ENCODE assay signal across 22 cellular contexts in genomic region chr13:49437705-49438104, GRCh38.
"Had no signal": no experiment of that assay in that cellular context is flagged by ENCODE, and none has a peak within 500 bp of the region (broad histone marks: within the 10 kb centered on the region; RNA-seq: fewer than 3 reads in every experiment).

No MANE protein-coding gene starts in this region.

- H3K27me3 Mint-ChIP-seq: naive B cell; natural killer cell treated with Interleukin-12 subunit alpha and Interleukin-12 subunit beta and Interleukin-15 and Interleukin-18, amount 100 ng/mL, for 72 hours; progenitor cell of endocrine pancreas; stimulated activated naive CD8-positive, alpha-beta T cell treated with anti-CD3 and anti-CD28 coated beads, Interleukin-15, Interleukin-2, amounts not matched to agents 100 ng/mL and 50 ng/mL, for 24 hours had no signal

- H2AFZ ChIP-seq: parathyroid adenoma had no signal

- DNase-seq: effector CD8-positive, alpha-beta T cell; endodermal cell; foreskin fibroblast; gastrocnemius medialis; head of caudate nucleus; mesenchymal stem cell; mucosa of descending colon; naive B cell; stimulated activated CD4-positive, alpha-beta T cell treated with anti-CD3 and anti-CD28 coated beads, Interleukin-2, amount 100 ng/mL, for 24 hours; stimulated activated CD4-positive, alpha-beta T cell treated with anti-CD3 and anti-CD28 coated beads, Interleukin-4, amount 100 ng/mL, for 24 hours; trophoblast cell had no signal

- H3K27ac Mint-ChIP-seq: endodermal cell; mesothelial cell of epicardium; natural killer cell treated with Interleukin-12 subunit alpha and Interleukin-12 subunit beta and Interleukin-15 and Interleukin-18, amount 100 ng/mL, for 72 hours; stimulated activated effector memory CD8-positive, alpha-beta T cell treated with anti-CD3 and anti-CD28 coated beads, Interleukin-12 subunit alpha, Interleukin-12 subunit beta, amount 100 ng/mL, for 72 hours; stimulated activated naive CD8-positive, alpha-beta T cell treated with anti-CD3 and anti-CD28 coated beads, Interleukin-15, Interleukin-2, amounts not matched to agents 100 ng/mL and 50 ng/mL, for 24 hours had no signal

- H3K79me2 ChIP-seq: parathyroid adenoma had no signal

- H3K9me3 ChIP-seq: gastrocnemius medialis, mucosa of descending colon, neutrophil, thoracic aorta had no signal

- H3K4me1 Mint-ChIP-seq: endodermal cell; mesothelial cell of epicardium; neural crest cell; stimulated activated effector memory CD8-positive, alpha-beta T cell treated with anti-CD3 and anti-CD28 coated beads, Interleukin-12 subunit alpha, Interleukin-12 subunit beta, amount 100 ng/mL, for 72 hours had no signal

- H3K36me3 ChIP-seq: thoracic aorta had no signal

- H3K4me1 ChIP-seq: gastrocnemius medialis, parathyroid adenoma had no signal

- H3K27ac ChIP-seq: epithelial cell of prostate, gastrocnemius medialis, neutrophil, parathyroid adenoma had no signal

- H3K4me3 ChIP-seq: gastrocnemius medialis, lung, mucosa of descending colon, thoracic aorta had no signal

- H3K36me3 Mint-ChIP-seq: mesothelial cell of epicardium; natural killer cell treated with Interleukin-12 subunit alpha and Interleukin-12 subunit beta and Interleukin-15 and Interleukin-18, amount 100 ng/mL, for 72 hours had no signal

- H3K4me3 Mint-ChIP-seq: endodermal cell; mesothelial cell of epicardium; natural killer cell treated with Interleukin-12 subunit alpha and Interleukin-12 subunit beta and Interleukin-15 and Interleukin-18, amount 100 ng/mL, for 72 hours; neural crest cell; stimulated activated effector memory CD8-positive, alpha-beta T cell treated with anti-CD3 and anti-CD28 coated beads, Interleukin-12 subunit alpha, Interleukin-12 subunit beta, amount 100 ng/mL, for 72 hours; stimulated activated naive CD8-positive, alpha-beta T cell treated with anti-CD3 and anti-CD28 coated beads, Interleukin-15, Interleukin-2, amounts not matched to agents 100 ng/mL and 50 ng/mL, for 24 hours had no signal

- H3K9me3 Mint-ChIP-seq: endodermal cell; mesothelial cell of epicardium; naive B cell; natural killer cell treated with Interleukin-12 subunit alpha and Interleukin-12 subunit beta and Interleukin-15 and Interleukin-18, amount 100 ng/mL, for 72 hours; neural crest cell; stimulated activated effector memory CD8-positive, alpha-beta T cell treated with anti-CD3 and anti-CD28 coated beads, Interleukin-12 subunit alpha, Interleukin-12 subunit beta, amount 100 ng/mL, for 72 hours; stimulated activated naive CD8-positive, alpha-beta T cell treated with anti-CD3 and anti-CD28 coated beads, Interleukin-15, Interleukin-2, amounts not matched to agents 100 ng/mL and 50 ng/mL, for 24 hours had no signal

- ATAC-seq: natural killer cell treated with Interleukin-12 subunit alpha and Interleukin-12 subunit beta and Interleukin-15 and Interleukin-18, amount 100 ng/mL, for 72 hours; stimulated activated effector memory CD8-positive, alpha-beta T cell treated with anti-CD3 and anti-CD28 coated beads, Interleukin-12 subunit alpha, Interleukin-12 subunit beta, amount 100 ng/mL, for 72 hours had no signal

- H3K27me3 ChIP-seq: gastrocnemius medialis, neutrophil had no signal

- H3K9ac ChIP-seq: parathyroid adenoma had no signal
